In the genomic region with DNA sequence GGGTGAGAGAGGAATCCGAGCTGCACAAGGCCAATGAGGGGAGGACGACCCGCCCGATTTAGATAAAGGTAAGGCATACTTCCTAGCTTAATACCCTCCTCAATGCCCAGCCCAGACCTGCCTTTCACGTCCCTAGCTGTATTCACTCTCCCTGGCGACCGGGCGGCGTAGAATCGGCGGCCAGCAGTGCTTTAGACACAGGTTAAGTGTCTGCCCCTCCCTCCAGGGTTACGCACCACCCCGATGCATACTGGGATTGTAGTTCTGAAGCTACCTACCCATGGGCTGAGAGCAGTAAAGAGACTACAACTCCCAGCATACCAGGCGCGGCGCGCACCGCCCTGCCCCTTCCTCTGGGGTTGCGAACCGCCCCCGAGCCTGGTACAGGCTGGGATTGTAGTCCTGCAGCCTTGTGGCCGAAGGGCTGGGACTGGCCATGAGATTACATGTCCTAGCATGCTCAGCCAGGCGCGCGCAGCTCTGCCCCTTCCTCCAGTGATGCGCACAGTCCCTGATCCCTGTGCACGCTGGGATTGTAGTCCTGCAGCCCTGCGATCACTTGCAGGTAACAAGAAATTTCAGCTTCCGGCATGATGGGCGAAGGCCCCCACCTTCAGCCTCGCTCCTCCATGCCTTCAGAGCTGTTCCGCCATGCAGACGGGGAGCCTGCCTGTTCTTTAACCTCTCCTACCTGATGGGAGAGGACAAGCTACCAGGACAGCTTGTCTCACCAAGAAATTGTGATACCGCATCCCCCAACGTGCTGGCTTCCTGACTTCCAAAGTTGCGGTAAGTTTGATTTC, we compare ENCODE assay signal across 1 cellular context.
TF ChIP-seq lines count a peak whose summit lies in the region.

No MANE protein-coding gene starts in this region.

TF ChIP-seq in IMR-90, 13 proteins besides CTCF, POLR2A, EP300 and RAD21 (continued from another document):
- TF ChIP-seq MAZ (IDR thresholded peaks at IDR 0.05; ENCODE audit: borderline replicate concordance, low read depth, low read length) (peak; percentile 98), MXI1 (IDR thresholded peaks at IDR 0.05; ENCODE audit: borderline replicate concordance, low read depth, low read length) (peak; percentile 89), SMC3 (IDR thresholded peaks at IDR 0.05; ENCODE audit: low read depth, low read length) (no peak)
